ENCODE assay signal across 1 cellular context in genomic region chr11:101127699-101128570, GRCh38.
TF ChIP-seq lines count a peak whose summit lies in the region.

No MANE protein-coding gene starts in this region.

TF ChIP-seq in K562, 482 proteins besides CTCF, POLR2A, EP300 and RAD21 (continued from another document):
- TF ChIP-seq MGA (IDR thresholded peaks at IDR 0.05) (peak; percentile 69), RBM14 (IDR thresholded peaks at IDR 0.05; ENCODE audit: borderline replicate concordance, insufficient read depth, low read depth, low read length) (0 out of 2 replicates have a peak, but pooled peaks have one; percentile 48), ZBTB7A (IDR thresholded peaks at IDR 0.05; ENCODE audit: borderline replicate concordance, control insufficient read depth, low read depth, low read length) (peak; percentile 8; the same call in 1 of the 2 replicates), BRD4 (IDR thresholded peaks at IDR 0.05) (no peak)
